In genomic region chr3:123767564-123768292, GRCh38 we compare ENCODE assay signal across 1 cellular context.
TF ChIP-seq lines count a peak whose summit lies in the region.

No MANE protein-coding gene starts in this region.

TF ChIP-seq in H1, 55 proteins besides CTCF, POLR2A, EP300 and RAD21:
- no peak for TF ChIP-seq USF2 (IDR thresholded peaks at IDR 0.05; ENCODE audit: low read length)
- TF ChIP-seq E2F6 (IDR thresholded peaks at IDR 0.05) = no peak
- no peak for TF ChIP-seq KDM4A (IDR thresholded peaks at IDR 0.05; ENCODE audit: low read depth, low read length, severe bottlenecking)
- no peak for TF ChIP-seq BACH1 (IDR thresholded peaks at IDR 0.05; ENCODE audit: low read length)
- no peak for TF ChIP-seq MAFK (IDR thresholded peaks at IDR 0.05; ENCODE audit: low read depth, low read length)
- no peak for TF ChIP-seq GABPA (IDR thresholded peaks at IDR 0.05; ENCODE audit: borderline replicate concordance, insufficient read depth, low read length)
- no peak for TF ChIP-seq POU5F1 (IDR thresholded peaks at IDR 0.05; ENCODE audit: low read depth, low read length)
